ENCODE assay signal across 17 cellular contexts in the genomic region with DNA sequence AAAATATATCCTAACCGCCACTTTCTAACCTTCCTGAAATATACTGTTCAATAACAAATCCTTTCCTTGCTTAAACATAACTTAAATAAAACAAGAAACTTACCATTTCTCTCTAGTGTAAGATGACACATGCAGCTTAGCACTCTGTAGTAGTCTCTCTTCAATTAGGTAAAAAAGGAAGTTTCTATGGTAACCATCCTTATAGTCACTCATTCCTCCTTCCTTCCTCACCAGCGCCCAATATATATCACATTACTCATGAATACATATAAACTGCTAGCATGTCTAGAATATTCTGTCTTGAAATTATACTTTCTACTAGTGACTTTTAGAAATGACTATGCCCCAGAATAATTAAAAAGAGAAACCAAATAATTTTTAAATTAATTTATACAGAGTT.
A peak's percentile ranks its signal among the peaks of the same experiment; 100 is the strongest.
DNase-seq lines count a peak whose midpoint lies in the region; ATAC-seq and TF ChIP-seq lines count a peak whose summit lies in the region.
"Had no signal": no experiment of that assay in that cellular context is flagged by ENCODE, and none has a peak within 500 bp of the region (broad histone marks: within the 10 kb centered on the region; RNA-seq: fewer than 3 reads in every experiment).

No MANE protein-coding gene starts in this region.

- no peaks in the 10 kb centered on the region for H3K36me3 Mint-ChIP-seq in activated naive CD8-positive, alpha-beta T cell treated with anti-CD3 and anti-CD28 coated beads for 36 hours
- no peaks in the 10 kb centered on the region for H3K36me3 Mint-ChIP-seq in naive thymus-derived CD4-positive, alpha-beta T cell

- CTCF ChIA-PET in naive thymus-derived CD4-positive, alpha-beta T cell (lab: Charles Lee) = no interaction called here

- peaks cover 2% of the 10 kb centered on the region for H3K4me1 Mint-ChIP-seq in activated naive CD8-positive, alpha-beta T cell treated with anti-CD3 and anti-CD28 coated beads for 36 hours
- H3K4me1 Mint-ChIP-seq in naive thymus-derived CD4-positive, alpha-beta T cell = no peaks in the 10 kb centered on the region

- H3K27ac Mint-ChIP-seq in activated naive CD8-positive, alpha-beta T cell treated with anti-CD3 and anti-CD28 coated beads for 36 hours = no peak overlapping the region
- no peak overlapping the region for H3K27ac Mint-ChIP-seq in naive thymus-derived CD4-positive, alpha-beta T cell

- no peaks in the 10 kb centered on the region for H3K9me3 ChIP-seq in naive thymus-derived CD4-positive, alpha-beta T cell (ENCODE audit: control insufficient read depth in 2 of 3, low read length in 3 of 3)
- H3K9me3 ChIP-seq: A549, tibial nerve had no signal

- H3K4me3 ChIP-seq in naive thymus-derived CD4-positive, alpha-beta T cell (ENCODE audit: low read length) = no peak overlapping the region
- H3K4me3 ChIP-seq: A549, tibial nerve had no signal

- no peaks in the 10 kb centered on the region for H3K36me3 ChIP-seq in naive thymus-derived CD4-positive, alpha-beta T cell (ENCODE audit: control insufficient read depth in 2 of 3, insufficient read depth in 3 of 3, low read length in 3 of 3)

- TF ChIP-seq CTCF in foreskin keratinocyte (conservative IDR thresholded peaks at IDR 0.05) = no peak

- no peaks in the 10 kb centered on the region for H3K27me3 ChIP-seq in foreskin keratinocyte
- H3K27me3 ChIP-seq in naive thymus-derived CD4-positive, alpha-beta T cell (ENCODE audit: control insufficient read depth in 2 of 2, insufficient read depth in 2 of 2, low read length in 2 of 2) = no peaks in the 10 kb centered on the region
- H3K27me3 ChIP-seq: tibial nerve had no signal

- ATAC-seq in foreskin keratinocyte = peak; percentile 100
- ATAC-seq in GM19395 (IDR thresholded peaks at IDR 0.05; ENCODE audit: unreplicated experiment) = no peak
- ATAC-seq in GM18511 (IDR thresholded peaks at IDR 0.05; ENCODE audit: unreplicated experiment) = no peak
- ATAC-seq in naive thymus-derived CD4-positive, alpha-beta T cell = no peak
- ATAC-seq: A549 had no signal

- peaks cover 15% of the 10 kb centered on the region for H3K4me1 ChIP-seq in foreskin keratinocyte
- H3K4me1 ChIP-seq in naive thymus-derived CD4-positive, alpha-beta T cell (ENCODE audit: control insufficient read depth in 2 of 2, insufficient read depth in 2 of 2, low read length in 2 of 2) = no peaks in the 10 kb centered on the region
- H3K4me1 ChIP-seq: A549, tibial nerve had no signal

- POLR2A ChIA-PET in naive thymus-derived CD4-positive, alpha-beta T cell (lab: Charles Lee) = no interaction called here

- intact Hi-C loops in naive thymus-derived CD4-positive, alpha-beta T cell (cut with micrococcal nuclease) = no loop called here

- no peak overlapping the region for H3K4me3 Mint-ChIP-seq in activated naive CD8-positive, alpha-beta T cell treated with anti-CD3 and anti-CD28 coated beads for 36 hours
- no peak overlapping the region for H3K4me3 Mint-ChIP-seq in naive thymus-derived CD4-positive, alpha-beta T cell

- H3K27me3 Mint-ChIP-seq in activated naive CD8-positive, alpha-beta T cell treated with anti-CD3 and anti-CD28 coated beads for 36 hours = peaks cover 5% of the 10 kb centered on the region
- H3K27me3 Mint-ChIP-seq in naive thymus-derived CD4-positive, alpha-beta T cell = peaks cover 0 to 8% (median 4%) of the 10 kb centered on the region in 5 donors

- no peaks in the 10 kb centered on the region for H3K9me3 Mint-ChIP-seq in activated naive CD8-positive, alpha-beta T cell treated with anti-CD3 and anti-CD28 coated beads for 36 hours
- H3K9me3 Mint-ChIP-seq in naive thymus-derived CD4-positive, alpha-beta T cell = no peaks in the 10 kb centered on the region

- no peak overlapping the region for H3K27ac ChIP-seq in foreskin keratinocyte
- H3K27ac ChIP-seq in naive thymus-derived CD4-positive, alpha-beta T cell (ENCODE audit: low read depth, low read length) = no peak overlapping the region
- H3K27ac ChIP-seq: A549, tibial nerve had no signal

- DNase-seq in A172 (ENCODE audit: low spot score) (peak; percentile 62), HPDE6-E6E7 (ENCODE audit: extremely low spot score) (peak; percentile 49), amniotic epithelial cell (ENCODE audit: low read depth) (peak; percentile 65), foreskin keratinocyte (peak; percentile 70 to 89)
- no peak for DNase-seq in activated naive CD8-positive, alpha-beta T cell treated with anti-CD3 and anti-CD28 coated beads for 36 hours
- DNase-seq in naive thymus-derived CD4-positive, alpha-beta T cell = no peak
- DNase-seq: activated CD8-positive, alpha-beta memory T cell treated with anti-CD3 and anti-CD28 coated beads for 24 hours; activated gamma-delta T cell treated with Interleukin-2 at 50 U/mL for 16 hours; central memory CD4-positive, alpha-beta T cell; DMS 273 treated with DMSO at 0.1 percent for 48 hours; NCI-H2227 treated with DMSO at 0.1 percent for 48 hours; posterior cingulate gyrus; Right ventricle myocardium superior had no signal

Comparison
In these comparisons a context has a peak if more than half of its experiments do, and no peak if none do; other contexts are left out.
1. DNase-seq: peak in A172 (single experiment), HPDE6-E6E7 (single experiment), amniotic epithelial cell (single experiment) and foreskin keratinocyte (2 of 2); none in activated naive CD8-positive, alpha-beta T cell treated with anti-CD3 and anti-CD28 coated beads for 36 hours (single experiment) and naive thymus-derived CD4-positive, alpha-beta T cell (0 of 9).